Comparison of ENCODE assay signal across 12 cellular contexts in genomic region chr7:32070051-32070405, GRCh38. TPM values are rescaled to one million over a fixed set of nuclear protein-coding genes. Genes with fewer than 3 reads are reported as not detected.
DNase-seq lines count a peak whose midpoint lies in the region; ATAC-seq, FAIRE-seq and TF ChIP-seq lines count a peak whose summit lies in the region.
"Had no signal": no experiment of that assay in that cellular context is flagged by ENCODE, and none has a peak within 500 bp of the region (broad histone marks: within the 10 kb centered on the region; RNA-seq: fewer than 3 reads in every experiment).

No MANE protein-coding gene starts in this region.

- FAIRE-seq in endothelial cell of umbilical vein (lab: Jason Lieb, UNC) = no peak
- FAIRE-seq: K562 had no signal

- CTCF ChIA-PET in endothelial cell of umbilical vein (lab: Charles Lee) = interaction anchor here (1.1 to 4.1 kb wide), 7 partner anchors 95 to 409 kb away, joined by 3 to 22 read pairs (median 4); no protein-coding TSS in a partner anchor

- POLR2A ChIA-PET in endothelial cell of umbilical vein (lab: Charles Lee) = no interaction called here

- no peak overlapping the region for H3K27ac Mint-ChIP-seq in T-helper 2 cell treated with Interferon-gamma antibody and Interleukin-4, amounts not matched to agents 5 μg/mL and 100 μg/mL, for 36 hours

- H3K27ac ChIP-seq in HUES64 (ENCODE audit: low read depth, low read length) (no peak overlapping the region), endothelial cell of umbilical vein (ENCODE audit: insufficient read depth, low read depth, low read length) (no peak overlapping the region), mesodermal cell (ENCODE audit: low read depth, low read length, severe bottlenecking) (no peak overlapping the region), thoracic aorta (peak overlapping the region in 1 of 2 donors; percentile 59)

- H3K4me1 ChIP-seq in HUES64 (ENCODE audit: insufficient read depth, low read length) (no peaks in the 10 kb centered on the region), endothelial cell of umbilical vein (ENCODE audit: control insufficient read depth, extremely low read depth, insufficient read depth, low read length) (no peaks in the 10 kb centered on the region), mesodermal cell (ENCODE audit: control insufficient read depth, insufficient read depth, low read length, poor library complexity, severe bottlenecking) (no peaks in the 10 kb centered on the region), thoracic aorta (ENCODE audit: control insufficient read depth in 1 of 2, low read depth in 2 of 2) (peaks cover 0 to 15% of the 10 kb centered on the region in 2 donors)

- peak overlapping the region; percentile 89 for H2AFZ ChIP-seq in endothelial cell of umbilical vein (ENCODE audit: low read depth, low read length)

- H3K4me2 ChIP-seq in endothelial cell of umbilical vein (ENCODE audit: insufficient read depth, low read length) = peak overlapping the region; percentile 64

- H4K20me1 ChIP-seq in endothelial cell of umbilical vein (replicated peaks; ENCODE audit: control insufficient read depth, extremely low read depth, insufficient read depth, low read length) = no peaks in the 10 kb centered on the region

- H3K36me3 ChIP-seq in HUES64 (ENCODE audit: insufficient read depth, low read length) (no peaks in the 10 kb centered on the region), endothelial cell of umbilical vein (ENCODE audit: control insufficient read depth in 2 of 2, extremely low read depth in 1 of 2, insufficient read depth in 2 of 2, low read length in 2 of 2) (no peaks in the 10 kb centered on the region), mesodermal cell (ENCODE audit: control insufficient read depth, insufficient read depth, low read length) (no peaks in the 10 kb centered on the region), thoracic aorta (no peaks in the 10 kb centered on the region)

- peaks cover 94% of the 10 kb centered on the region for H3K27me3 ChIP-seq in HUES64 (ENCODE audit: insufficient read depth, low read length)
- peaks cover 20 to 65% of the 10 kb centered on the region in 2 experiments for H3K27me3 ChIP-seq in endothelial cell of umbilical vein (ENCODE audit: control insufficient read depth in 2 of 2, insufficient read depth in 2 of 2, low read length in 2 of 2)
- H3K27me3 ChIP-seq in thoracic aorta (replicated peaks; ENCODE audit: insufficient read depth) = no peaks in the 10 kb centered on the region

- no peak overlapping the region for H3K4me3 Mint-ChIP-seq in T-helper 2 cell treated with Interferon-gamma antibody and Interleukin-4, amounts not matched to agents 5 μg/mL and 100 μg/mL, for 36 hours

- intact Hi-C loops in endothelial cell of umbilical vein (cut with micrococcal nuclease) = no loop called here

- H3K9me1 ChIP-seq in endothelial cell of umbilical vein (replicated peaks; ENCODE audit: control insufficient read depth, extremely low read depth, insufficient read depth, low read length) = no peaks in the 10 kb centered on the region

- H3K79me2 ChIP-seq in endothelial cell of umbilical vein (ENCODE audit: control insufficient read depth, insufficient read depth, low read length) = no peaks in the 10 kb centered on the region

- H3K36me3 Mint-ChIP-seq in T-helper 2 cell treated with Interferon-gamma antibody and Interleukin-4, amounts not matched to agents 5 μg/mL and 100 μg/mL, for 36 hours (ENCODE audit: low read depth) = no peaks in the 10 kb centered on the region

- 8% methylated on average over 9 of the region's 9 CpGs for WGBS in HUES64
- WGBS in mesodermal cell (ENCODE audit: insufficient coverage in 2 of 2), 2 experiments = 4 to 7% methylated on average over 6 to 7 of the region's 9 CpGs

- H3K4me1 Mint-ChIP-seq in T-helper 2 cell treated with Interferon-gamma antibody and Interleukin-4, amounts not matched to agents 5 μg/mL and 100 μg/mL, for 36 hours (ENCODE audit: low read depth) = no peaks in the 10 kb centered on the region

- DNase-seq in endothelial cell of umbilical vein (ENCODE audit: low read depth, low spot score) (no peak), thoracic aorta (ENCODE audit: low spot score) (no peak), NCI-H1105 treated with DMSO at 0.1 percent for 48 hours (lab: John Stamatoyannopoulos, UW) (no peak)
- no peak for DNase-seq in T-helper 2 cell treated with Interferon-gamma antibody and Interleukin-4, amounts not matched to agents 5 μg/mL and 100 μg/mL, for 36 hours (ENCODE audit: low spot score)
- DNase-seq: activated T-cell treated with anti-CD3 and anti-CD28 coated beads for 4 hours; DND-41; effector CD8-positive, alpha-beta T cell had no signal

- no peak for TF ChIP-seq POLR2A in endothelial cell of umbilical vein (IDR thresholded peaks at IDR 0.05; ENCODE audit: low read depth, low read length)

- no TSS peak for BruUV-seq in endothelial cell of umbilical vein (replicated peaks; lab: Mats Ljungman, UMichigan)

- TF ChIP-seq CTCF in endothelial cell of umbilical vein (IDR thresholded peaks at IDR 0.05; ENCODE audit: extremely low read depth in 1 of 2, insufficient read depth in 1 of 2, low read depth in 1 of 2, low read length in 2 of 2) (no peak), thoracic aorta (IDR thresholded peaks at IDR 0.05) (no peak)

- H3K9ac ChIP-seq in HUES64 (ENCODE audit: low read depth, low read length) (0 out of 2 replicates have a peak overlapping the region, but pooled peaks have one; percentile 25), endothelial cell of umbilical vein (replicated peaks; ENCODE audit: extremely low read depth, insufficient read depth, low read length) (no peak overlapping the region)

- no peak for ATAC-seq in thoracic aorta (ENCODE audit: insufficient number of reproducible peaks, low FRiP score, low read depth)
- no peak for ATAC-seq in HG02885 (IDR thresholded peaks at IDR 0.05; ENCODE audit: poor library complexity, unreplicated experiment)
- no peak for ATAC-seq in HG02884 (IDR thresholded peaks at IDR 0.05; ENCODE audit: unreplicated experiment)
- ATAC-seq: K562 had no signal

- dilution Hi-C loops in endothelial cell of umbilical vein (cut with MboI; ENCODE audit: extremely low pct_ligation_motif_present, low sequenced_read_pairs) = no loop called here

- H3K4me3 ChIP-seq in HUES64 (ENCODE audit: low read length) (peak overlapping the region; percentile 71), endothelial cell of umbilical vein (replicated peaks in 1 of 3; ENCODE audit: insufficient read depth in 1 of 3, low read depth in 1 of 3, low read length in 3 of 3) (peak overlapping the region in 2 of 3 experiments; percentile 42 to 78), mesodermal cell (ENCODE audit: extremely low read depth, insufficient read depth, low read length, poor library complexity, severe bottlenecking) (peak overlapping the region; percentile 41), thoracic aorta (peak overlapping the region; percentile 76)
- H3K4me3 ChIP-seq: K562 had no signal

- no peaks in the 10 kb centered on the region for H3K9me3 Mint-ChIP-seq in T-helper 2 cell treated with Interferon-gamma antibody and Interleukin-4, amounts not matched to agents 5 μg/mL and 100 μg/mL, for 36 hours

- H3K9me3 ChIP-seq in HUES64 (ENCODE audit: insufficient read depth, low read depth, low read length) (no peaks in the 10 kb centered on the region), endothelial cell of umbilical vein (replicated peaks; ENCODE audit: control insufficient read depth, insufficient read depth, low read length) (no peaks in the 10 kb centered on the region), mesodermal cell (ENCODE audit: control insufficient read depth, low read length) (no peaks in the 10 kb centered on the region), thoracic aorta (no peaks in the 10 kb centered on the region)

- H3K27me3 Mint-ChIP-seq in T-helper 2 cell treated with Interferon-gamma antibody and Interleukin-4, amounts not matched to agents 5 μg/mL and 100 μg/mL, for 36 hours (ENCODE audit: low read depth) = peaks cover 17% of the 10 kb centered on the region

TF ChIP-seq in endothelial cell of umbilical vein, 7 proteins besides CTCF, POLR2A, EP300 and RAD21:
- peak; percentile 35 for TF ChIP-seq EZH2 (IDR thresholded peaks at IDR 0.05; ENCODE audit: borderline replicate concordance, low read depth, low read length, severe bottlenecking)
- no peak for TF ChIP-seq GATA2 (IDR thresholded peaks at IDR 0.05; ENCODE audit: insufficient read depth, insufficient read length, low read depth, low read length)

RNA-seq across cellular contexts. Expression of gene PDE1C, which starts 0.2 kb away (rescaled TPM):
- polyA plus RNA-seq in HUES64 (2013, experiment 1 of 2) = 0.30 TPM
- polyA plus RNA-seq in HUES64 (2013, experiment 2 of 2) = 0.57 TPM
- total RNA-seq in endothelial cell of umbilical vein (2.9 and 3.1 TPM in 2 replicates), thoracic aorta (10 to 100 TPM in 1 of 2 donors, 1 to 10 TPM in 1; 4.6 to 12.1 TPM)
- polyA plus RNA-seq in endothelial cell of umbilical vein = 0.75 and 0.90 TPM in 2 replicates
- polyA plus RNA-seq in endothelial cell of umbilical vein (2011; cell fraction: cytosol; rRNA removed) = 0.87 TPM in 2 replicates
- 1.7 and 2.0 TPM in 2 replicates for polyA plus RNA-seq in endothelial cell of umbilical vein (2011; cell fraction: nucleus; rRNA removed)
- 15.0 and 18.0 TPM in 2 replicates for polyA plus RNA-seq in endothelial cell of umbilical vein (2012)
- 0.98 and 1.00 TPM in 2 replicates for polyA minus RNA-seq in endothelial cell of umbilical vein
- polyA minus RNA-seq in endothelial cell of umbilical vein (2011; cell fraction: cytosol; rRNA and poly(A)+ RNA removed) = not detected
- 4.0 and 4.2 TPM in 2 replicates for polyA minus RNA-seq in endothelial cell of umbilical vein (2011; cell fraction: nucleus; rRNA and poly(A)+ RNA removed)
- 1.5 TPM for polyA plus RNA-seq in mesodermal cell (2013, experiment 1 of 2)
- polyA plus RNA-seq in mesodermal cell (2013, experiment 2 of 2) = 1.6 TPM
- total RNA-seq: K562 had no signal
